In genomic region chr7:27154901-27155815, GRCh38 we compare ENCODE assay signal across 8 cellular contexts. TPM values are rescaled to one million over a fixed set of nuclear protein-coding genes. Genes with fewer than 3 reads are reported as not detected.
DNase-seq lines count a peak whose midpoint lies in the region; ATAC-seq and TF ChIP-seq lines count a peak whose summit lies in the region.

No MANE protein-coding gene starts in this region.

- H3K27me3 ChIP-seq in Caco-2 (replicated peaks; ENCODE audit: control insufficient read depth, insufficient read depth, low read length) (no peaks in the 10 kb centered on the region), SJSA1 (replicated peaks) (no peaks in the 10 kb centered on the region; the same call in 1 of the 2 replicates)

- peak overlapping the region; percentile 49 for H3K4me3 ChIP-seq in Caco-2 (ENCODE audit: low read depth, low read length)
- peak overlapping the region; percentile 46 for H3K4me3 ChIP-seq in SJSA1
- H3K4me3 ChIP-seq in epithelial cell of esophagus (ENCODE audit: low read length): no peak overlapping the region

- POLR2A ChIA-PET in Caco-2 (lab: Charles Lee): no interaction called here

- H3K36me3 Mint-ChIP-seq in Caco-2 (ENCODE audit: insufficient read depth, unreplicated experiment): peaks cover 27% of the 10 kb centered on the region

- no peaks in the 10 kb centered on the region for H3K9me3 ChIP-seq in Caco-2
- no peaks in the 10 kb centered on the region for H3K9me3 ChIP-seq in SJSA1 (replicated peaks)

- TF ChIP-seq CTCF in Caco-2 (IDR thresholded peaks at IDR 0.05; ENCODE audit: insufficient read depth in 1 of 2, low read depth in 1 of 2, low read length in 1 of 2, severe bottlenecking in 1 of 2, unreplicated experiment in 1 of 2) (no peak), epithelial cell of esophagus (IDR thresholded peaks at IDR 0.05; ENCODE audit: insufficient read depth, low read depth, low read length, missing control alignments) (no peak)

- peak overlapping the region; percentile 93 for H3K27ac Mint-ChIP-seq in Caco-2 (ENCODE audit: unreplicated experiment)

- H3K27me3 Mint-ChIP-seq in Caco-2 (ENCODE audit: insufficient read depth, unreplicated experiment): no peaks in the 10 kb centered on the region

- no peak for ATAC-seq in sciatic nerve

- H3K9me3 Mint-ChIP-seq in Caco-2 (ENCODE audit: unreplicated experiment): no peaks in the 10 kb centered on the region

- H3K36me3 ChIP-seq in Caco-2 (ENCODE audit: control insufficient read depth, insufficient read depth, low read length) (no peaks in the 10 kb centered on the region; the same call in 1 of the 2 replicates), SJSA1 (no peaks in the 10 kb centered on the region)

- H3K27ac ChIP-seq in SJSA1: no peak overlapping the region

- BruUV-seq in Caco-2 (replicated peaks; lab: Mats Ljungman, UMichigan): no TSS peak

- intact Hi-C loops in Caco-2 (cut with micrococcal nuclease; ENCODE audit: unreplicated experiment) (no loop called here), sciatic nerve (cut with DNase I) (loop anchor here (10.0 kb wide), 1 partner anchor 780 kb away; no protein-coding TSS in a partner anchor)

- peak overlapping the region; percentile 93 for H3K4me3 Mint-ChIP-seq in Caco-2 (ENCODE audit: unreplicated experiment)

- peaks cover 7% of the 10 kb centered on the region for H3K4me1 Mint-ChIP-seq in Caco-2 (ENCODE audit: low read depth, unreplicated experiment)

- CTCF ChIA-PET in Caco-2 (lab: Charles Lee): no interaction called here

- peaks cover 6% of the 10 kb centered on the region for H3K4me1 ChIP-seq in Caco-2
- peaks cover 32% of the 10 kb centered on the region for H3K4me1 ChIP-seq in SJSA1 (replicated peaks)

- DNase-seq in Caco-2 (peak in 1 of 2 experiments; percentile 27), SJSA1 (ENCODE audit: low read depth in 1 of 2, low spot score in 2 of 2) (no peak), epithelial cell of esophagus (ENCODE audit: low read depth) (peak; percentile 68), sciatic nerve (ENCODE audit: low spot score) (peak; percentile 67), medulla oblongata (ENCODE audit: extremely low spot score) (no peak), COR-L47 (lab: John Stamatoyannopoulos, UW) (no peak), midbrain (lab: John Stamatoyannopoulos, UW) (no peak)
- DNase-seq in stimulated activated naive CD4-positive, alpha-beta T cell treated with Interleukin-2 at 50 U/mL for 16 hours (lab: John Stamatoyannopoulos, UW): no peak

RNA-seq across cellular contexts. Expression of gene HOXA7, which starts 1.3 kb away (rescaled TPM):
- 19.7 and 19.9 TPM in 2 replicates for total RNA-seq in Caco-2 (2022)
- 0.09 and 2.9 TPM in 2 replicates for total RNA-seq in SJSA1 (2014; rRNA removed; shearing (Covaris generic))
- 6.2 TPM for total RNA-seq in sciatic nerve

RNA-seq across cellular contexts. Expression of gene HOXA3, which starts 2.8 kb away (rescaled TPM):
- total RNA-seq in Caco-2 (2022) (19.9 and 22.6 TPM in 2 replicates), sciatic nerve (20.9 TPM)
- 0.13 and 1.8 TPM in 2 replicates for total RNA-seq in SJSA1 (2014; rRNA removed; shearing (Covaris generic))

RNA-seq across cellular contexts. Expression of gene HOXA6, which starts 7.6 kb away (rescaled TPM):
- total RNA-seq in Caco-2 (2022): 5.6 and 8.1 TPM in 2 replicates
- 0.79 TPM in 1 of 2 replicates, not detected in the other for total RNA-seq in SJSA1 (2014; rRNA removed; shearing (Covaris generic))
- 15.8 TPM for total RNA-seq in sciatic nerve

RNA-seq across cellular contexts. Expression of gene HOXA9, which starts 10.2 kb away (rescaled TPM):
- total RNA-seq in Caco-2 (2022) (14.4 and 16.7 TPM in 2 replicates), sciatic nerve (7.1 TPM)
- total RNA-seq in SJSA1 (2014; rRNA removed; shearing (Covaris generic)): 7.0 and 16.3 TPM in 2 replicates

RNA-seq across cellular contexts. Expression of gene HOXA5, which starts 11.7 kb away (rescaled TPM):
- 4.3 and 4.9 TPM in 2 replicates for total RNA-seq in Caco-2 (2022)
- total RNA-seq in SJSA1 (2014; rRNA removed; shearing (Covaris generic)): 0.79 and 0.81 TPM in 2 replicates
- 20.1 TPM for total RNA-seq in sciatic nerve

Comparison
In these comparisons a context has a peak if more than half of its experiments do, and no peak if none do; other contexts are left out.
1. DNase-seq: peak in epithelial cell of esophagus (single experiment) and sciatic nerve (single experiment); none in SJSA1 (0 of 2), medulla oblongata (single experiment), stimulated activated naive CD4-positive, alpha-beta T cell treated with Interleukin-2 at 50 U/mL for 16 hours (single experiment), COR-L47 (single experiment) and midbrain (single experiment).